Comparison of ENCODE assay signal across 32 cellular contexts in the genomic region with DNA sequence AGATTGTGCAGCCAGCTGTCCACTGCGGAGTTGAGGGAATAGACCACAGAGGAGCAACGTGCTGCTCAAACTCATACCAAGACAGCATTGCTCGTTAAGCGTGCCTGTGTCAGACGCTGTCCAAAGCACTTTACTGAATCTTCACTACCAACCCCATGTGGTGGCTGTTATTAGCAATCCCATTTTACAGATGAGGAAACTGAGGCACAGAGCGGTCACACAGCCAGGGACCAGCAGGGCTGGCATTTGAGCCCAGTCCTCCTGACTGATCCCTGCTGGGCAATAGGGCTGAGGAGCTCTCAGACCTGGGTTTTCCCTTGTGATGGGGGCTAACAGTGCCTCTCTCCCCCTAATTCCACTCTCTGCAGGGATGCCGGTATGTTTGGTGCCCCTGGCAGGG. TPM values are rescaled to one million over a fixed set of nuclear protein-coding genes. Genes with fewer than 3 reads are reported as not detected.
"Had no signal": no experiment of that assay in that cellular context is flagged by ENCODE, and none has a peak within 500 bp of the region (broad histone marks: within the 10 kb centered on the region; RNA-seq: fewer than 3 reads in every experiment).

No MANE protein-coding gene starts in this region.

- H3K36me3 Mint-ChIP-seq: activated naive CD4-positive, alpha-beta T cell treated with anti-CD3 and anti-CD28 coated beads, Interleukin-2, amount 50 U/mL, for 24 hours; stimulated activated effector memory CD8-positive, alpha-beta T cell treated with anti-CD3 and anti-CD28 coated beads, Interleukin-12 subunit alpha, Interleukin-12 subunit beta, amount 100 ng/mL, for 72 hours had no signal

- H3K27me3 Mint-ChIP-seq: activated CD8-positive, alpha-beta T cell treated with anti-CD3 and anti-CD28 coated beads for 36 hours had no signal

- DNase-seq: activated B cell treated with CpG ODN at 0.5 μM for 24 hours; activated CD4-positive, alpha-beta T cell treated with anti-CD3 and anti-CD28 coated beads, Interleukin-2, amount 50 U/mL, for 1 hour; activated CD8-positive, alpha-beta T cell treated with anti-CD3 and anti-CD28 coated beads for 36 hours; activated naive CD8-positive, alpha-beta T cell treated with anti-CD3 and anti-CD28 coated beads, Interleukin-2, amount 50 U/mL, for 24 hours; activated T-cell treated with anti-CD3 and anti-CD28 coated beads, Interleukin-2, amount 50 U/mL, for 4 hours; central memory CD4-positive, alpha-beta T cell; left cardiac atrium; small intestine; stimulated activated CD4-positive, alpha-beta T cell treated with anti-CD3 and anti-CD28 coated beads, Interleukin-4, amount 100 ng/mL, for 24 hours had no signal

- H3K9me3 ChIP-seq: breast epithelium, gastroesophageal sphincter, neutrophil, upper lobe of left lung had no signal

- H3K4me1 Mint-ChIP-seq: activated B cell treated with CpG ODN at 0.5 μM for 24 hours; activated naive CD4-positive, alpha-beta T cell treated with anti-CD3 and anti-CD28 coated beads, Interleukin-2, amount 50 U/mL, for 24 hours; activated naive CD8-positive, alpha-beta T cell treated with anti-CD3 and anti-CD28 coated beads, Interleukin-2, amount 50 U/mL, for 24 hours; activated T-helper 17 cell treated with anti-CD3 and anti-CD28 coated beads, Interleukin-2, amount 50 U/mL, for 72 hours; nephron; stimulated activated effector memory CD8-positive, alpha-beta T cell treated with anti-CD3 and anti-CD28 coated beads, Interleukin-12 subunit alpha, Interleukin-12 subunit beta, amount 100 ng/mL, for 72 hours had no signal

- H3K36me3 ChIP-seq: breast epithelium, gastroesophageal sphincter, neutrophil, upper lobe of left lung had no signal

- H3K9me3 Mint-ChIP-seq: activated B cell treated with CpG ODN at 0.5 μM for 24 hours; activated CD8-positive, alpha-beta T cell treated with anti-CD3 and anti-CD28 coated beads for 36 hours; activated naive CD4-positive, alpha-beta T cell treated with anti-CD3 and anti-CD28 coated beads, Interleukin-2, amount 50 U/mL, for 24 hours; activated naive CD8-positive, alpha-beta T cell treated with anti-CD3 and anti-CD28 coated beads, Interleukin-2, amount 50 U/mL, for 24 hours; activated T-cell treated with anti-CD3 and anti-CD28 coated beads, Interleukin-2, amount 50 U/mL, for 4 hours; activated T-helper 17 cell treated with anti-CD3 and anti-CD28 coated beads, Interleukin-2, amount 50 U/mL, for 72 hours; nephron; stimulated activated effector memory CD8-positive, alpha-beta T cell treated with anti-CD3 and anti-CD28 coated beads, Interleukin-12 subunit alpha, Interleukin-12 subunit beta, amount 100 ng/mL, for 72 hours; stimulated activated naive CD8-positive, alpha-beta T cell treated with anti-CD3 and anti-CD28 coated beads, Interleukin-15, Interleukin-2, amounts not matched to agents 100 ng/mL and 50 ng/mL, for 24 hours; T-helper 2 cell treated with Interferon-gamma antibody and Interleukin-4, amounts not matched to agents 5 μg/mL and 100 μg/mL, for 36 hours had no signal

- ATAC-seq: activated CD8-positive, alpha-beta T cell treated with anti-CD3 and anti-CD28 coated beads for 36 hours; activated naive CD8-positive, alpha-beta T cell treated with anti-CD3 and anti-CD28 coated beads, Interleukin-2, amount 50 U/mL, for 24 hours; activated T-cell treated with anti-CD3 and anti-CD28 coated beads, Interleukin-2, amount 50 U/mL, for 4 hours; activated T-helper 17 cell treated with anti-CD3 and anti-CD28 coated beads, Interleukin-2, amount 50 U/mL, for 72 hours; gastroesophageal sphincter; left cardiac atrium; sciatic nerve; stimulated activated effector memory CD8-positive, alpha-beta T cell treated with anti-CD3 and anti-CD28 coated beads, Interleukin-12 subunit alpha, Interleukin-12 subunit beta, amount 100 ng/mL, for 72 hours had no signal

- H3K27me3 ChIP-seq: breast epithelium, upper lobe of left lung had no signal

- H3K27ac Mint-ChIP-seq: activated B cell treated with CpG ODN at 0.5 μM for 24 hours; activated CD8-positive, alpha-beta T cell treated with anti-CD3 and anti-CD28 coated beads for 36 hours; activated naive CD4-positive, alpha-beta T cell treated with anti-CD3 and anti-CD28 coated beads, Interleukin-2, amount 50 U/mL, for 24 hours; activated naive CD8-positive, alpha-beta T cell treated with anti-CD3 and anti-CD28 coated beads, Interleukin-2, amount 50 U/mL, for 24 hours; activated T-helper 17 cell treated with anti-CD3 and anti-CD28 coated beads, Interleukin-2, amount 50 U/mL, for 72 hours; nephron; progenitor cell of endocrine pancreas; stimulated activated effector memory CD8-positive, alpha-beta T cell treated with anti-CD3 and anti-CD28 coated beads, Interleukin-12 subunit alpha, Interleukin-12 subunit beta, amount 100 ng/mL, for 72 hours; stimulated activated naive CD8-positive, alpha-beta T cell treated with anti-CD3 and anti-CD28 coated beads, Interleukin-15, Interleukin-2, amounts not matched to agents 100 ng/mL and 50 ng/mL, for 24 hours; T-helper 2 cell treated with Interferon-gamma antibody and Interleukin-4, amounts not matched to agents 5 μg/mL and 100 μg/mL, for 36 hours had no signal

- H3K4me1 ChIP-seq: breast epithelium, gastroesophageal sphincter, upper lobe of left lung had no signal

- H3K27ac ChIP-seq: breast epithelium, gastroesophageal sphincter, neutrophil, upper lobe of left lung had no signal

- H3K4me3 Mint-ChIP-seq: activated B cell treated with CpG ODN at 0.5 μM for 24 hours; activated CD8-positive, alpha-beta T cell treated with anti-CD3 and anti-CD28 coated beads for 36 hours; activated naive CD4-positive, alpha-beta T cell treated with anti-CD3 and anti-CD28 coated beads, Interleukin-2, amount 50 U/mL, for 24 hours; activated naive CD8-positive, alpha-beta T cell treated with anti-CD3 and anti-CD28 coated beads, Interleukin-2, amount 50 U/mL, for 24 hours; activated T-cell treated with anti-CD3 and anti-CD28 coated beads, Interleukin-2, amount 50 U/mL, for 4 hours; activated T-helper 17 cell treated with anti-CD3 and anti-CD28 coated beads, Interleukin-2, amount 50 U/mL, for 72 hours; nephron; stimulated activated effector memory CD8-positive, alpha-beta T cell treated with anti-CD3 and anti-CD28 coated beads, Interleukin-12 subunit alpha, Interleukin-12 subunit beta, amount 100 ng/mL, for 72 hours; stimulated activated naive CD8-positive, alpha-beta T cell treated with anti-CD3 and anti-CD28 coated beads, Interleukin-15, Interleukin-2, amounts not matched to agents 100 ng/mL and 50 ng/mL, for 24 hours; T-helper 2 cell treated with Interferon-gamma antibody and Interleukin-4, amounts not matched to agents 5 μg/mL and 100 μg/mL, for 36 hours had no signal

- H3K4me3 ChIP-seq: breast epithelium, gastroesophageal sphincter, upper lobe of left lung had no signal

RNA-seq across cellular contexts. Expression of a gene that starts 24.9 kb away (rescaled TPM):
- total RNA-seq: activated B cell treated with CpG ODN at 0.5 μM for 24 hours; activated T-helper 17 cell treated with anti-CD3 and anti-CD28 coated beads, Interleukin-2, amount 50 U/mL, for 72 hours; fibroblast of lung; fibroblast of villous mesenchyme; osteocyte; progenitor cell of endocrine pancreas; renal cortical epithelial cell had no signal
- polyA plus RNA-seq: fibroblast of lung, keratinocyte had no signal

RNA-seq across cellular contexts. Expression of a gene that starts 40.6 kb away (rescaled TPM):
- total RNA-seq: activated B cell treated with CpG ODN at 0.5 μM for 24 hours; activated CD8-positive, alpha-beta T cell treated with anti-CD3 and anti-CD28 coated beads for 36 hours; activated T-cell treated with anti-CD3 and anti-CD28 coated beads, Interleukin-2, amount 50 U/mL, for 4 hours; activated T-helper 17 cell treated with anti-CD3 and anti-CD28 coated beads, Interleukin-2, amount 50 U/mL, for 72 hours; breast epithelium; endothelial cell of umbilical vein; fibroblast of lung; fibroblast of villous mesenchyme; gastroesophageal sphincter; left cardiac atrium; left ventricle myocardium superior; lung microvascular endothelial cell; mucosa of gallbladder; osteocyte; progenitor cell of endocrine pancreas; renal cortical epithelial cell; sciatic nerve; subcutaneous adipose tissue; upper lobe of left lung had no signal
- polyA plus RNA-seq: endothelial cell of umbilical vein, esophagus, fibroblast of lung, keratinocyte, small intestine had no signal
